ENCODE assay signal across 8 cellular contexts in the genomic region with DNA sequence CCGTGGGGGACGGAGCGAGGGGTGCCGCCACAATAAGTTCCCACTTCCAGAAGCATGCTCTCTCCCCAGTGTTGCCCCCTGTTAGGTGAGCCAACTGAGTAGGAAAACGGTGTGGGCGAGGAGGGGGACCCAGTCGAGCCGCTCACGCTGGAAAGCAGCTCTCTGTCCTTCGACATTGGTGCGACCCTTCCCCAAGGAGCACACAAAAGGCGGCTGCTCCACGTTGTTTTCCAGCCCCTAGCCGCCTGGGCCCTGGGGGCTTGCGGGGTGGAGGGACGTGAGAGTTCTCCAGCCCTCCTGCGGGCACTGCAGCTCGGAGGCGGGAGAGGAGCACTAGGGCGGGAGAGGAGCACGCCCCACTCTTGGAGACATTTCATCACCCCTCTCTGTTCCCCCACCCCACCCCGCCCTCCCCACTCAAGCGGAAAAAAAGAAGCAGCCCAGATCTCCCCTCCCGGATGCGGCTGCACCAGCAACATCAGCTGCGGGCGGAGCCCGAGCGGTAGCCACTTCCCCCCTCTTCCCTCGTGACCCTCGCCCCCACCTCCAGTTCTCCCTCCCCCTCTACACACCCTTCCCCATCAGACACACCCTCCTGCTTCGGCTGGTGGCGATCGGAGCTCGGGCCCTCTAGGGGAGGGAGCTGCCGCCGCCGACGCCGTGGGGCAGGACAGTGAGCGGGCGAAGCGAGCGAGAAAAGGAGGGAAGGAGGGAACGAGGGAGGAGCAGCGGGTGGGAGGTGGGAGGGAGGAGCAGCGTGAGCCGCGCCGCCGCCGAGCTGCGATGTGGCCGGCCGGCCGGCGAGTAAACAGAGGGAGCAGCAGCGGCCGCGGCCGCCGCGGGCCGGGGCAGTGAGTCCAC. TPM values are rescaled to one million over a fixed set of nuclear protein-coding genes. Genes with fewer than 3 reads are reported as not detected.
DNase-seq lines count a peak whose midpoint lies in the region; ATAC-seq and TF ChIP-seq lines count a peak whose summit lies in the region.

A gene (plus strand): TSS at position 755 of the 861 bp plus-strand sequence. CDS start 157 bp downstream, outside the sequence.

- H3K4me3 ChIP-seq in AG04450 (ENCODE audit: low read depth, low read length) (peak within 1 kb of the TSS; percentile 76), liver (ENCODE audit: low read depth in 1 of 3, low read length in 3 of 3) (peak within 1 kb of the TSS in 2 of 3 donors; percentile 15 to 69)

- WGBS in liver = 14% methylated on average over 63 of the region's 64 CpGs

- CTCF ChIA-PET in AG04450 (lab: Charles Lee) = interaction anchor here (0.6 to 0.8 kb wide), 2 partner anchors 37 to 107 kb away, joined by 3 to 5 read pairs; no protein-coding TSS in a partner anchor

- POLR2A ChIA-PET in AG04450 (lab: Yijun Ruan, JAX) = interaction anchor here (0.6 to 1.5 kb wide), 5 partner anchors 26 to 106 kb away, joined by 3 to 5 read pairs (median 4); no protein-coding TSS in a partner anchor

- H3K27ac ChIP-seq in AG04450 (ENCODE audit: low read depth, low read length) (no peak within 1 kb of the TSS), liver (ENCODE audit: low read depth in 1 of 2, low read length in 2 of 2) (peak within 1 kb of the TSS; percentile 33 to 65)

- peak; percentile 69 for DNase-seq in AG04450 (ENCODE audit: low read depth, low spot score)
- DNase-seq in NCI-H510A treated with DMSO at 0.1 percent for 48 hours (lab: John Stamatoyannopoulos, UW) = peak; percentile 61
- DNase-seq in activated CD4-positive, alpha-beta T cell treated with anti-CD3 and anti-CD28 coated beads, Interleukin-2, amount 50 U/mL, for 1 hour = peak; percentile 78
- DNase-seq in dedifferentiated amniotic fluid mesenchymal stem cell (ENCODE audit: extremely low spot score) = peak; percentile 52
- DNase-seq in stimulated activated CD4-positive, alpha-beta T cell treated with anti-CD3 and anti-CD28 coated beads, Interleukin-2, amount 100 ng/mL, for 48 hours = peak; percentile 56 to 57

- H3K36me3 ChIP-seq in liver (ENCODE audit: control insufficient read depth in 4 of 4, insufficient read depth in 3 of 4, low read depth in 1 of 4, low read length in 3 of 4) = no peaks in the 10 kb centered on the region

- H3K9ac ChIP-seq in liver (ENCODE audit: low read depth in 1 of 2, low read length in 2 of 2) = no peak within 1 kb of the TSS

- H3K9me3 ChIP-seq in AG04450 (ENCODE audit: control insufficient read depth, insufficient read depth, low read length) (no peaks in the 10 kb centered on the region), liver (ENCODE audit: control insufficient read depth in 4 of 4, low read length in 3 of 4) (no peaks in the 10 kb centered on the region)

- peaks cover 0 to 12% (median 1%) of the 10 kb centered on the region in 4 donors for H3K4me1 ChIP-seq in liver (ENCODE audit: control insufficient read depth in 4 of 4, insufficient read depth in 4 of 4, low read length in 3 of 4)

- TF ChIP-seq CTCF in AG04450 (IDR thresholded peaks at IDR 0.05; ENCODE audit: low read depth, low read length) (no peak), liver (IDR thresholded peaks at IDR 0.05; ENCODE audit: low read depth, low read length, missing input control) (no peak)

- no peak for TF ChIP-seq RAD21 in liver (IDR thresholded peaks at IDR 0.05)

- ATAC-seq in GM18870 (IDR thresholded peaks at IDR 0.05; ENCODE audit: unreplicated experiment) (peak; percentile 38), HG03108 (IDR thresholded peaks at IDR 0.05; ENCODE audit: unreplicated experiment) (peak; percentile 57)

- H3K27me3 ChIP-seq in AG04450 (ENCODE audit: control insufficient read depth, insufficient read depth, low read length) = no peaks in the 10 kb centered on the region
- H3K27me3 ChIP-seq in liver (ENCODE audit: control insufficient read depth in 4 of 4, insufficient read depth in 4 of 4, low read length in 3 of 4) = no peaks in the 10 kb centered on the region

TF ChIP-seq in liver, 16 proteins besides CTCF, POLR2A, EP300 and RAD21:
- TF ChIP-seq JUND (IDR thresholded peaks at IDR 0.05) = no peak
- TF ChIP-seq, protein P1, sequence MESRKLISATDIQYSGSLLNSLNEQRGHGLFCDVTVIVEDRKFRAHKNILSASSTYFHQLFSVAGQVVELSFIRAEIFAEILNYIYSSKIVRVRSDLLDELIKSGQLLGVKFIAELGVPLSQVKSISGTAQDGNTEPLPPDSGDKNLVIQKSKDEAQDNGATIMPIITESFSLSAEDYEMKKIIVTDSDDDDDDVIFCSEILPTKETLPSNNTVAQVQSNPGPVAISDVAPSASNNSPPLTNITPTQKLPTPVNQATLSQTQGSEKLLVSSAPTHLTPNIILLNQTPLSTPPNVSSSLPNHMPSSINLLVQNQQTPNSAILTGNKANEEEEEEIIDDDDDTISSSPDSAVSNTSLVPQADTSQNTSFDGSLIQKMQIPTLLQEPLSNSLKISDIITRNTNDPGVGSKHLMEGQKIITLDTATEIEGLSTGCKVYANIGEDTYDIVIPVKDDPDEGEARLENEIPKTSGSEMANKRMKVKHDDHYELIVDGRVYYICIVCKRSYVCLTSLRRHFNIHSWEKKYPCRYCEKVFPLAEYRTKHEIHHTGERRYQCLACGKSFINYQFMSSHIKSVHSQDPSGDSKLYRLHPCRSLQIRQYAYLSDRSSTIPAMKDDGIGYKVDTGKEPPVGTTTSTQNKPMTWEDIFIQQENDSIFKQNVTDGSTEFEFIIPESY (IDR thresholded peaks at IDR 0.05) = no peak
- TF ChIP-seq GABPA (IDR thresholded peaks at IDR 0.05 in 1 of 2, conservative IDR thresholded peaks at IDR 0.05 in 1 of 2) = no peak
- no peak for TF ChIP-seq HNF4G (IDR thresholded peaks at IDR 0.05)
- TF ChIP-seq, protein P2, sequence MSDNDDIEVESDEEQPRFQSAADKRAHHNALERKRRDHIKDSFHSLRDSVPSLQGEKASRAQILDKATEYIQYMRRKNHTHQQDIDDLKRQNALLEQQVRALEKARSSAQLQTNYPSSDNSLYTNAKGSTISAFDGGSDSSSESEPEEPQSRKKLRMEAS (IDR thresholded peaks at IDR 0.05) = no peak
- TF ChIP-seq, protein P3, sequence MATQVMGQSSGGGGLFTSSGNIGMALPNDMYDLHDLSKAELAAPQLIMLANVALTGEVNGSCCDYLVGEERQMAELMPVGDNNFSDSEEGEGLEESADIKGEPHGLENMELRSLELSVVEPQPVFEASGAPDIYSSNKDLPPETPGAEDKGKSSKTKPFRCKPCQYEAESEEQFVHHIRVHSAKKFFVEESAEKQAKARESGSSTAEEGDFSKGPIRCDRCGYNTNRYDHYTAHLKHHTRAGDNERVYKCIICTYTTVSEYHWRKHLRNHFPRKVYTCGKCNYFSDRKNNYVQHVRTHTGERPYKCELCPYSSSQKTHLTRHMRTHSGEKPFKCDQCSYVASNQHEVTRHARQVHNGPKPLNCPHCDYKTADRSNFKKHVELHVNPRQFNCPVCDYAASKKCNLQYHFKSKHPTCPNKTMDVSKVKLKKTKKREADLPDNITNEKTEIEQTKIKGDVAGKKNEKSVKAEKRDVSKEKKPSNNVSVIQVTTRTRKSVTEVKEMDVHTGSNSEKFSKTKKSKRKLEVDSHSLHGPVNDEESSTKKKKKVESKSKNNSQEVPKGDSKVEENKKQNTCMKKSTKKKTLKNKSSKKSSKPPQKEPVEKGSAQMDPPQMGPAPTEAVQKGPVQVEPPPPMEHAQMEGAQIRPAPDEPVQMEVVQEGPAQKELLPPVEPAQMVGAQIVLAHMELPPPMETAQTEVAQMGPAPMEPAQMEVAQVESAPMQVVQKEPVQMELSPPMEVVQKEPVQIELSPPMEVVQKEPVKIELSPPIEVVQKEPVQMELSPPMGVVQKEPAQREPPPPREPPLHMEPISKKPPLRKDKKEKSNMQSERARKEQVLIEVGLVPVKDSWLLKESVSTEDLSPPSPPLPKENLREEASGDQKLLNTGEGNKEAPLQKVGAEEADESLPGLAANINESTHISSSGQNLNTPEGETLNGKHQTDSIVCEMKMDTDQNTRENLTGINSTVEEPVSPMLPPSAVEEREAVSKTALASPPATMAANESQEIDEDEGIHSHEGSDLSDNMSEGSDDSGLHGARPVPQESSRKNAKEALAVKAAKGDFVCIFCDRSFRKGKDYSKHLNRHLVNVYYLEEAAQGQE (IDR thresholded peaks at IDR 0.05) = no peak
- no peak for TF ChIP-seq NR2F2 (IDR thresholded peaks at IDR 0.05)
- TF ChIP-seq, protein P4, sequence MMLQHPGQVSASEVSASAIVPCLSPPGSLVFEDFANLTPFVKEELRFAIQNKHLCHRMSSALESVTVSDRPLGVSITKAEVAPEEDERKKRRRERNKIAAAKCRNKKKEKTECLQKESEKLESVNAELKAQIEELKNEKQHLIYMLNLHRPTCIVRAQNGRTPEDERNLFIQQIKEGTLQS (IDR thresholded peaks at IDR 0.05) = no peak
- no peak for TF ChIP-seq HNF4A (conservative IDR thresholded peaks at IDR 0.05)
- no peak for TF ChIP-seq RXRA (IDR thresholded peaks at IDR 0.05)
- no peak for TF ChIP-seq YY1 (IDR thresholded peaks at IDR 0.05)
- no peak for TF ChIP-seq FOXA1 (IDR thresholded peaks at IDR 0.05)

RNA-seq across cellular contexts. Expression of the gene that starts here (rescaled TPM):
- polyA plus RNA-seq in AG04450 (2011; rRNA removed) = 20.7 and 26.4 TPM in 2 replicates
- 17.2 and 28.4 TPM in 2 replicates for polyA minus RNA-seq in AG04450 (2011; rRNA and poly(A)+ RNA removed)
- 1 to 10 TPM; 4.9 to 9.3 TPM for total RNA-seq in liver
- polyA plus RNA-seq in liver = 1 to 10 TPM; 1.3 to 2.6 TPM
